ENCODE assay signal across 32 cellular contexts in genomic region chrX:53723381-53723780, GRCh38.
"Had no signal": no experiment of that assay in that cellular context is flagged by ENCODE, and none has a peak within 500 bp of the region (broad histone marks: within the 10 kb centered on the region; RNA-seq: fewer than 3 reads in every experiment).

No MANE protein-coding gene starts in this region.

- H3K27me3 Mint-ChIP-seq: activated B cell treated with CpG ODN at 0.5 μM for 24 hours; activated naive CD4-positive, alpha-beta T cell treated with anti-CD3 and anti-CD28 coated beads, Interleukin-2, amount 10 ng/mL, durations not matched to agents 7 days and 5 days; activated naive CD8-positive, alpha-beta T cell; activated naive CD8-positive, alpha-beta T cell treated with anti-CD3 and anti-CD28 coated beads, Interleukin-2, amount 50 U/mL, for 24 hours had no signal

- H3K9me3 Mint-ChIP-seq: activated B cell treated with CpG ODN at 0.5 μM for 24 hours; activated naive CD4-positive, alpha-beta T cell treated with anti-CD3 and anti-CD28 coated beads, Interleukin-2, amount 10 ng/mL, durations not matched to agents 7 days and 5 days; activated naive CD8-positive, alpha-beta T cell treated with anti-CD3 and anti-CD28 coated beads, Interleukin-2, amount 50 U/mL, for 24 hours had no signal

- DNase-seq: activated B cell treated with CpG ODN at 0.5 μM for 24 hours; activated CD4-positive, alpha-beta T cell treated with anti-CD3 and anti-CD28 coated beads for 48 hours; activated CD4-positive, alpha-beta T cell treated with anti-CD3 and anti-CD28 coated beads, Interleukin-2, amount 50 U/mL, for 4 hours; activated CD4-positive, CD25-positive, alpha-beta regulatory T cell treated with anti-CD3 and anti-CD28 coated beads, Interleukin-2, amount 50 U/mL, for 72 hours; activated CD8-positive, alpha-beta memory T cell treated with anti-CD3 and anti-CD28 coated beads, Interleukin-2, amount 50 U/mL, for 4 hours; activated gamma-delta T cell treated with Interleukin-2 at 50 U/mL for 16 hours; activated naive CD4-positive, alpha-beta T cell treated with anti-CD3 and anti-CD28 coated beads, Interleukin-2, amount 10 ng/mL, durations not matched to agents 7 days and 5 days; activated naive CD8-positive, alpha-beta T cell treated with anti-CD3 and anti-CD28 coated beads, Interleukin-2, amount 50 U/mL, for 24 hours; activated T-cell treated with anti-CD3 and anti-CD28 coated beads for 4 hours; activated T-cell treated with anti-CD3 and anti-CD28 coated beads, Interleukin-2, amount 50 U/mL, for 48 hours; brain microvascular endothelial cell; central memory CD4-positive, alpha-beta T cell; MM.1S; NCI-H1092; NCI-H1436 treated with DMSO at 0.1 percent for 48 hours; NCI-H187; NCI-H2029 treated with DMSO at 0.1 percent for 48 hours; NCI-H2107; NCI-H2171; NCI-H510A; NCI-H526; NCI-H748 treated with DMSO at 0.1 percent for 48 hours; NK-92 treated with Interleukin-12 subunit alpha and Interleukin-12 subunit beta, amount 100 ng/mL, for 24 hours; PC-3; Peyer's patch; RPMI8226; SHP77 treated with DMSO at 0.1 percent for 48 hours; SW 1271; T-helper 1 cell; T-helper 2 cell; T-helper 9 cell had no signal

- H3K4me3 Mint-ChIP-seq: activated B cell treated with CpG ODN at 0.5 μM for 24 hours; activated naive CD4-positive, alpha-beta T cell treated with anti-CD3 and anti-CD28 coated beads, Interleukin-2, amount 10 ng/mL, durations not matched to agents 7 days and 5 days; activated naive CD8-positive, alpha-beta T cell; activated naive CD8-positive, alpha-beta T cell treated with anti-CD3 and anti-CD28 coated beads, Interleukin-2, amount 50 U/mL, for 24 hours had no signal

- ATAC-seq: activated naive CD8-positive, alpha-beta T cell treated with anti-CD3 and anti-CD28 coated beads, Interleukin-2, amount 50 U/mL, for 24 hours; PC-3 had no signal

- H3K27ac Mint-ChIP-seq: activated B cell treated with CpG ODN at 0.5 μM for 24 hours; activated naive CD4-positive, alpha-beta T cell treated with anti-CD3 and anti-CD28 coated beads, Interleukin-2, amount 10 ng/mL, durations not matched to agents 7 days and 5 days; activated naive CD8-positive, alpha-beta T cell; activated naive CD8-positive, alpha-beta T cell treated with anti-CD3 and anti-CD28 coated beads, Interleukin-2, amount 50 U/mL, for 24 hours had no signal

- H3K36me3 Mint-ChIP-seq: activated naive CD8-positive, alpha-beta T cell had no signal
